1 cellular context compared by ENCODE assay signal in genomic region chr7:44105832-44106231, GRCh38.
TF ChIP-seq lines count a peak whose summit lies in the region.

No MANE protein-coding gene starts in this region.

TF ChIP-seq in IMR-90, 13 proteins besides CTCF, POLR2A, EP300 and RAD21:
- TF ChIP-seq NFE2L2 (IDR thresholded peaks at IDR 0.05; ENCODE audit: low read depth, low read length) (no peak), RCOR1 (IDR thresholded peaks at IDR 0.05; ENCODE audit: insufficient replicate concordance, low read length) (no peak), BHLHE40 (IDR thresholded peaks at IDR 0.05; ENCODE audit: low read depth, low read length) (no peak), USF2 (IDR thresholded peaks at IDR 0.05; ENCODE audit: low read depth, low read length) (no peak), CHD1 (IDR thresholded peaks at IDR 0.05; ENCODE audit: low read depth, low read length) (no peak), ELK1 (IDR thresholded peaks at IDR 0.05; ENCODE audit: borderline replicate concordance, low read depth, low read length) (no peak)
